ENCODE assay signal across 21 cellular contexts in genomic region chr15:81279621-81280051, GRCh38. TPM values are rescaled to one million over a fixed set of nuclear protein-coding genes. Genes with fewer than 3 reads are reported as not detected.
DNase-seq lines count a peak whose midpoint lies in the region; ATAC-seq and TF ChIP-seq lines count a peak whose summit lies in the region.
"Had no signal": no experiment of that assay in that cellular context is flagged by ENCODE, and none has a peak within 500 bp of the region (broad histone marks: within the 10 kb centered on the region; RNA-seq: fewer than 3 reads in every experiment).

No MANE protein-coding gene starts in this region.

- peaks cover 15 to 22% (median 16%) of the 10 kb centered on the region in 3 donors for H3K4me1 Mint-ChIP-seq in IgD-negative memory B cell

- no peak overlapping the region for H3K9ac ChIP-seq in neuronal stem cell (ENCODE audit: low read depth, low read length, poor library complexity)

- no peak overlapping the region for H3K14ac ChIP-seq in neuronal stem cell (ENCODE audit: low read length)

- no peaks in the 10 kb centered on the region for H3K27me3 Mint-ChIP-seq in IgD-negative memory B cell

- TF ChIP-seq CTCF in fibroblast of pulmonary artery (IDR thresholded peaks at IDR 0.05; ENCODE audit: low read length, missing control alignments), result no peak

- H4K91ac ChIP-seq in neuronal stem cell (ENCODE audit: low read depth, low read length, poor library complexity), result peak overlapping the region; percentile 22

- peaks cover 5% of the 10 kb centered on the region for H3K36me3 Mint-ChIP-seq in IgD-negative memory B cell

- no CpG with 5 or more reads among the region's 7 CpGs for WGBS in neuronal stem cell (ENCODE audit: extremely low coverage in 2 of 2, insufficient read length in 2 of 2, insufficient replicate concordance in 1 of 2), 2 donors

- no peak overlapping the region for H3K18ac ChIP-seq in neuronal stem cell (ENCODE audit: low read length)

- no peak overlapping the region for H2BK15ac ChIP-seq in neuronal stem cell (ENCODE audit: low read length)

- no peaks in the 10 kb centered on the region for H3K79me1 ChIP-seq in neuronal stem cell (ENCODE audit: low read depth, low read length)

- H3K9me3 ChIP-seq in neuronal stem cell (replicated peaks in 1 of 2; ENCODE audit: control insufficient read depth in 2 of 2, insufficient read depth in 1 of 2, low read depth in 1 of 2, low read length in 2 of 2), result peaks cover 0 to 6% of the 10 kb centered on the region in 2 donors

- H2BK12ac ChIP-seq in neuronal stem cell (ENCODE audit: low read length), result no peak overlapping the region

- H2AFZ ChIP-seq in neuronal stem cell (ENCODE audit: low read length), result no peak overlapping the region

- H3K4ac ChIP-seq in neuronal stem cell (ENCODE audit: low read length), result no peak overlapping the region

- peaks cover 0 to 11% (median 0%) of the 10 kb centered on the region in 3 experiments for H3K27me3 ChIP-seq in neuronal stem cell (ENCODE audit: control insufficient read depth in 3 of 3, insufficient read depth in 3 of 3, low read depth in 1 of 3, low read length in 3 of 3)
- H3K27me3 ChIP-seq: adrenal gland, cardiac muscle cell, foreskin keratinocyte had no signal

- no peak overlapping the region for H3K23ac ChIP-seq in neuronal stem cell (ENCODE audit: low read depth, low read length, poor library complexity)

- H3K27ac Mint-ChIP-seq in IgD-negative memory B cell, result peak overlapping the region in 2 of 3 donors; percentile 27 to 59

- H3K4me3 ChIP-seq in fibroblast of pulmonary artery (replicated peaks; ENCODE audit: low read depth, low read length), result no peak overlapping the region
- H3K4me3 ChIP-seq in neuronal stem cell (ENCODE audit: low read length in 2 of 2), result no peak overlapping the region
- H3K4me3 ChIP-seq: adrenal gland, cardiac muscle cell had no signal

- H2BK120ac ChIP-seq in neuronal stem cell (ENCODE audit: low read depth, low read length), result no peak overlapping the region

- peaks cover 0 to 8% (median 8%) of the 10 kb centered on the region in 3 donors for H3K9me3 Mint-ChIP-seq in IgD-negative memory B cell

- no peak overlapping the region for H4K8ac ChIP-seq in neuronal stem cell (ENCODE audit: low read depth, low read length)

- no peak overlapping the region for H2BK5ac ChIP-seq in neuronal stem cell (ENCODE audit: low read length)

- DNase-seq in Caki2 (ENCODE audit: low read depth) (peak; percentile 57), fibroblast of pulmonary artery (ENCODE audit: low read depth) (peak; percentile 22), neuronal stem cell (ENCODE audit: low spot score) (no peak), UCSD-AML1 (lab: John Stamatoyannopoulos, UW; ENCODE audit: unreplicated experiment) (no peak), ACHN (no peak), NCI-H226 (no peak)
- DNase-seq: adrenal gland; DMS79 treated with DMSO at 0.1 percent for 48 hours; foreskin keratinocyte; hypothalamus; kidney; midbrain; NCI-H1417; NCI-H526; stimulated activated CD4-positive, alpha-beta T cell treated with anti-CD3 and anti-CD28 coated beads, Interleukin-1b, Interleukin-23, amount 100 ng/mL, for 48 hours; stimulated activated naive CD4-positive, alpha-beta T cell treated with Interleukin-2 at 50 U/mL for 16 hours had no signal

- no peaks in the 10 kb centered on the region for H3K4me1 ChIP-seq in neuronal stem cell (ENCODE audit: control insufficient read depth in 2 of 2, insufficient read depth in 1 of 2, low read depth in 1 of 2, low read length in 2 of 2)
- H3K4me1 ChIP-seq: foreskin keratinocyte had no signal

- ATAC-seq in GM21526 (IDR thresholded peaks at IDR 0.05; ENCODE audit: low FRiP score, unreplicated experiment), result no peak
- ATAC-seq: activated CD4-positive, CD25-positive, alpha-beta regulatory T cell treated with anti-CD3 and anti-CD28 coated beads, Interleukin-2, amount 50 U/mL, for 24 hours; foreskin keratinocyte had no signal

- no peak overlapping the region for H3K4me2 ChIP-seq in neuronal stem cell (ENCODE audit: insufficient read depth, low read length, poor library complexity, severe bottlenecking)

- in situ Hi-C loops in Caki2 (cut with HindIII; ENCODE audit: low pct_unique_long_range_greater_than_20kb, low sequenced_read_pairs) (no loop called here), ACHN (cut with HindIII; ENCODE audit: low pct_ligation_motif_present, low pct_unique_long_range_greater_than_20kb, low sequenced_read_pairs) (no loop called here)

- H3K36me3 ChIP-seq in neuronal stem cell (replicated peaks in 1 of 2; ENCODE audit: control insufficient read depth in 2 of 2, insufficient read depth in 2 of 2, low read length in 2 of 2), result no peaks in the 10 kb centered on the region
- H3K36me3 ChIP-seq: adrenal gland, cardiac muscle cell had no signal

- H3K4me3 Mint-ChIP-seq in IgD-negative memory B cell, result peak overlapping the region in 1 of 4 donors; percentile 29

- H3K27ac ChIP-seq in neuronal stem cell (replicated peaks; ENCODE audit: low read length), result no peak overlapping the region
- H3K27ac ChIP-seq: adrenal gland, cardiac muscle cell, epithelial cell of prostate, foreskin keratinocyte had no signal

- H2AK5ac ChIP-seq in neuronal stem cell (ENCODE audit: low read depth, low read length), result no peak overlapping the region

RNA-seq across cellular contexts. Expression of gene STARD5, which starts 44.3 kb away (rescaled TPM):
- 0.35 and 2.0 TPM in 2 replicates for total RNA-seq in Caki2 (2014; rRNA removed; shearing (Covaris generic); ENCODE audit: low replicate concordance)
- polyA plus RNA-seq in IgD-negative memory B cell, result 8.4 TPM
- polyA plus RNA-seq in neuronal stem cell (2013, experiment 1 of 2), result 4.0 TPM
- polyA plus RNA-seq in neuronal stem cell (2013, experiment 2 of 2), result 3.9 TPM

Comparison
In these comparisons a context has a peak if more than half of its experiments do, and no peak if none do; other contexts are left out.
1. DNase-seq: peak in Caki2 (single experiment) and fibroblast of pulmonary artery (single experiment); none in neuronal stem cell (single experiment), UCSD-AML1 (single experiment), ACHN (single experiment) and NCI-H226 (single experiment).